Comparison of ENCODE assay signal across 1 cellular context in the genomic region with DNA sequence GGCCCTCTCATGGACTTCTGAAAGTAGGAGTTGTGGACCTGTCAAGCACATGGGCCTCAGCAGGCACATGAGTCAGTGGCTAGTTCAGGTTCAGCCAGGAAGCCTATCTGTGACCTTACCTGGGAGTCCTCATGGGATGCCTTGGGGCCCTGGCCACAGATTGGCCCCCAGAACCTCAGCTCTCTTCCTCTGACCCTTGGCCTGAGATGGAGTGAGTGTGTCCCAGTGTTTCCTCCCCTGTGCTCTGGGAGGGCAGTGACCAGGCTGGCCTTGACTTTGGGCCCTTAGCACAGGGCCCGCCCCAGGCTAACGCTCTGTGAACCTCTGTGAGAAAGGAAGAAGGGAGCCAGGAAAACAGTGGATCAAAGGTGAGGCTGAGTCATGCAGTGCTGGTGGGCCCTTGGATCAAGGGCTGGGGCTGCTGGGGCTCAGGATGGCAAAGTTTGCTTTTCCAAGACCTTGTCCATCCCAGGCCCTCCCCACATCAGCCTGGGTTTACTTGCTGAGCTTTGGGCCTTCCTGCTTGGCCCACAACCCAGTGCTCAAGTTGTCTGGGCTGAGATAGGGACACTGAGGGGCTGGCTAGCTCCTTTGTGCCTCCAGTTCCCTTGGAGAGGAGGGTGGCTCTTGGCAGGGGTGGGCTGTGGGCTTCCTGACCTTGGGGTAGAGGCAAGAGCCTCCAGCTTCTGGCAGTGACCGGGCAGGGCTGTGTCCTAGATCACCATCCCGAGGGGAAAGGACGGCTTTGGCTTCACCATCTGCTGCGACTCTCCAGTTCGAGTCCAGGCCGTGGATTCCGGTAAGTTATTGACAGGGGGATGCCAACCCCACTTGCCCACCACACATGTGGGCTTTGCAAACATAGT.
A peak's percentile ranks its signal among the peaks of the same experiment; 100 is the strongest.
TF ChIP-seq lines count a peak whose summit lies in the region.

No MANE protein-coding gene starts in this region.

TF ChIP-seq in HepG2, 621 proteins besides CTCF, POLR2A, EP300 and RAD21 (continued from another document and continues in another):
- TF ChIP-seq, protein P1, sequence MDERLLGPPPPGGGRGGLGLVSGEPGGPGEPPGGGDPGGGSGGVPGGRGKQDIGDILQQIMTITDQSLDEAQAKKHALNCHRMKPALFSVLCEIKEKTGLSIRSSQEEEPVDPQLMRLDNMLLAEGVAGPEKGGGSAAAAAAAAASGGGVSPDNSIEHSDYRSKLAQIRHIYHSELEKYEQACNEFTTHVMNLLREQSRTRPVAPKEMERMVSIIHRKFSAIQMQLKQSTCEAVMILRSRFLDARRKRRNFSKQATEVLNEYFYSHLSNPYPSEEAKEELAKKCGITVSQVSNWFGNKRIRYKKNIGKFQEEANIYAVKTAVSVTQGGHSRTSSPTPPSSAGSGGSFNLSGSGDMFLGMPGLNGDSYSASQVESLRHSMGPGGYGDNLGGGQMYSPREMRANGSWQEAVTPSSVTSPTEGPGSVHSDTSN (CRISPR knock-in tag; IDR thresholded peaks at IDR 0.05) = no peak
- peak; percentile 92 for TF ChIP-seq ZMAT3 (CRISPR knock-in tag; conservative IDR thresholded peaks at IDR 0.05)
- TF ChIP-seq ZBTB38 (CRISPR knock-in tag; IDR thresholded peaks at IDR 0.05) = peak; percentile 80; the same call in 1 of the 2 replicates
- TF ChIP-seq, protein P2, sequence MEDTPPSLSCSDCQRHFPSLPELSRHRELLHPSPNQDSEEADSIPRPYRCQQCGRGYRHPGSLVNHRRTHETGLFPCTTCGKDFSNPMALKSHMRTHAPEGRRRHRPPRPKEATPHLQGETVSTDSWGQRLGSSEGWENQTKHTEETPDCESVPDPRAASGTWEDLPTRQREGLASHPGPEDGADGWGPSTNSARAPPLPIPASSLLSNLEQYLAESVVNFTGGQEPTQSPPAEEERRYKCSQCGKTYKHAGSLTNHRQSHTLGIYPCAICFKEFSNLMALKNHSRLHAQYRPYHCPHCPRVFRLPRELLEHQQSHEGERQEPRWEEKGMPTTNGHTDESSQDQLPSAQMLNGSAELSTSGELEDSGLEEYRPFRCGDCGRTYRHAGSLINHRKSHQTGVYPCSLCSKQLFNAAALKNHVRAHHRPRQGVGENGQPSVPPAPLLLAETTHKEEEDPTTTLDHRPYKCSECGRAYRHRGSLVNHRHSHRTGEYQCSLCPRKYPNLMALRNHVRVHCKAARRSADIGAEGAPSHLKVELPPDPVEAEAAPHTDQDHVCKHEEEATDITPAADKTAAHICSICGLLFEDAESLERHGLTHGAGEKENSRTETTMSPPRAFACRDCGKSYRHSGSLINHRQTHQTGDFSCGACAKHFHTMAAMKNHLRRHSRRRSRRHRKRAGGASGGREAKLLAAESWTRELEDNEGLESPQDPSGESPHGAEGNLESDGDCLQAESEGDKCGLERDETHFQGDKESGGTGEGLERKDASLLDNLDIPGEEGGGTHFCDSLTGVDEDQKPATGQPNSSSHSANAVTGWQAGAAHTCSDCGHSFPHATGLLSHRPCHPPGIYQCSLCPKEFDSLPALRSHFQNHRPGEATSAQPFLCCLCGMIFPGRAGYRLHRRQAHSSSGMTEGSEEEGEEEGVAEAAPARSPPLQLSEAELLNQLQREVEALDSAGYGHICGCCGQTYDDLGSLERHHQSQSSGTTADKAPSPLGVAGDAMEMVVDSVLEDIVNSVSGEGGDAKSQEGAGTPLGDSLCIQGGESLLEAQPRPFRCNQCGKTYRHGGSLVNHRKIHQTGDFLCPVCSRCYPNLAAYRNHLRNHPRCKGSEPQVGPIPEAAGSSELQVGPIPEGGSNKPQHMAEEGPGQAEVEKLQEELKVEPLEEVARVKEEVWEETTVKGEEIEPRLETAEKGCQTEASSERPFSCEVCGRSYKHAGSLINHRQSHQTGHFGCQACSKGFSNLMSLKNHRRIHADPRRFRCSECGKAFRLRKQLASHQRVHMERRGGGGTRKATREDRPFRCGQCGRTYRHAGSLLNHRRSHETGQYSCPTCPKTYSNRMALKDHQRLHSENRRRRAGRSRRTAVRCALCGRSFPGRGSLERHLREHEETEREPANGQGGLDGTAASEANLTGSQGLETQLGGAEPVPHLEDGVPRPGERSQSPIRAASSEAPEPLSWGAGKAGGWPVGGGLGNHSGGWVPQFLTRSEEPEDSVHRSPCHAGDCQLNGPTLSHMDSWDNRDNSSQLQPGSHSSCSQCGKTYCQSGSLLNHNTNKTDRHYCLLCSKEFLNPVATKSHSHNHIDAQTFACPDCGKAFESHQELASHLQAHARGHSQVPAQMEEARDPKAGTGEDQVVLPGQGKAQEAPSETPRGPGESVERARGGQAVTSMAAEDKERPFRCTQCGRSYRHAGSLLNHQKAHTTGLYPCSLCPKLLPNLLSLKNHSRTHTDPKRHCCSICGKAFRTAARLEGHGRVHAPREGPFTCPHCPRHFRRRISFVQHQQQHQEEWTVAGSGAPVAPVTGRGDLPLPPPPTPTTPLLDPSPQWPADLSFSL (CRISPR knock-in tag; IDR thresholded peaks at IDR 0.05) = no peak
- TF ChIP-seq, protein P3, sequence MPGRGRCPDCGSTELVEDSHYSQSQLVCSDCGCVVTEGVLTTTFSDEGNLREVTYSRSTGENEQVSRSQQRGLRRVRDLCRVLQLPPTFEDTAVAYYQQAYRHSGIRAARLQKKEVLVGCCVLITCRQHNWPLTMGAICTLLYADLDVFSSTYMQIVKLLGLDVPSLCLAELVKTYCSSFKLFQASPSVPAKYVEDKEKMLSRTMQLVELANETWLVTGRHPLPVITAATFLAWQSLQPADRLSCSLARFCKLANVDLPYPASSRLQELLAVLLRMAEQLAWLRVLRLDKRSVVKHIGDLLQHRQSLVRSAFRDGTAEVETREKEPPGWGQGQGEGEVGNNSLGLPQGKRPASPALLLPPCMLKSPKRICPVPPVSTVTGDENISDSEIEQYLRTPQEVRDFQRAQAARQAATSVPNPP (CRISPR knock-in tag; IDR thresholded peaks at IDR 0.05) = peak; percentile 51; the same call in 1 of the 2 replicates
- peak; percentile 85 for TF ChIP-seq U2AF1 (optimal IDR thresholded peaks at IDR 0.05; ENCODE audit: low read depth, low read length)
- TF ChIP-seq ATF7 (IDR thresholded peaks at IDR 0.05) = no peak
- TF ChIP-seq ATF7 (CRISPR knock-in tag; IDR thresholded peaks at IDR 0.05) = peak; percentile 93
- TF ChIP-seq RFX5 (IDR thresholded peaks at IDR 0.05; ENCODE audit: low read depth, low read length) = no peak
- no peak for TF ChIP-seq ATRX (CRISPR knock-in tag; IDR thresholded peaks at IDR 0.05; ENCODE audit: borderline replicate concordance)
- TF ChIP-seq, protein P4, sequence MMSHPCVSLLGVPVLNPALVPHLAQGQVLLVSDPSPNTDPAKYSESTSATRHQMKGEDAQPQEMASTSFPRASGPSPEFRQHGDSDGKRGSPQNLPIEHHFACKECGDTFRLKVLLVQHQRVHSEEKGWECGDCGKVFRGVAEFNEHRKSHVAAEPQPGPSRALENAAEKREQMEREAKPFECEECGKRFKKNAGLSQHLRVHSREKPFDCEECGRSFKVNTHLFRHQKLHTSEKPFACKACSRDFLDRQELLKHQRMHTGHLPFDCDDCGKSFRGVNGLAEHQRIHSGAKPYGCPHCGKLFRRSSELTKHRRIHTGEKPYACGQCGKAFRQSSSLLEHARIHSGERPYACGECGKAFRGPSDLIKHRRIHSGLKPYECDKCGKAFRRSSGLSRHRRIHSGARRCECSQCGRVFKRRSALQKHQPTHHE (CRISPR knock-in tag; IDR thresholded peaks at IDR 0.05; ENCODE audit: borderline replicate concordance) = no peak; the same call in 1 of the 2 replicates
- TF ChIP-seq, protein P5, sequence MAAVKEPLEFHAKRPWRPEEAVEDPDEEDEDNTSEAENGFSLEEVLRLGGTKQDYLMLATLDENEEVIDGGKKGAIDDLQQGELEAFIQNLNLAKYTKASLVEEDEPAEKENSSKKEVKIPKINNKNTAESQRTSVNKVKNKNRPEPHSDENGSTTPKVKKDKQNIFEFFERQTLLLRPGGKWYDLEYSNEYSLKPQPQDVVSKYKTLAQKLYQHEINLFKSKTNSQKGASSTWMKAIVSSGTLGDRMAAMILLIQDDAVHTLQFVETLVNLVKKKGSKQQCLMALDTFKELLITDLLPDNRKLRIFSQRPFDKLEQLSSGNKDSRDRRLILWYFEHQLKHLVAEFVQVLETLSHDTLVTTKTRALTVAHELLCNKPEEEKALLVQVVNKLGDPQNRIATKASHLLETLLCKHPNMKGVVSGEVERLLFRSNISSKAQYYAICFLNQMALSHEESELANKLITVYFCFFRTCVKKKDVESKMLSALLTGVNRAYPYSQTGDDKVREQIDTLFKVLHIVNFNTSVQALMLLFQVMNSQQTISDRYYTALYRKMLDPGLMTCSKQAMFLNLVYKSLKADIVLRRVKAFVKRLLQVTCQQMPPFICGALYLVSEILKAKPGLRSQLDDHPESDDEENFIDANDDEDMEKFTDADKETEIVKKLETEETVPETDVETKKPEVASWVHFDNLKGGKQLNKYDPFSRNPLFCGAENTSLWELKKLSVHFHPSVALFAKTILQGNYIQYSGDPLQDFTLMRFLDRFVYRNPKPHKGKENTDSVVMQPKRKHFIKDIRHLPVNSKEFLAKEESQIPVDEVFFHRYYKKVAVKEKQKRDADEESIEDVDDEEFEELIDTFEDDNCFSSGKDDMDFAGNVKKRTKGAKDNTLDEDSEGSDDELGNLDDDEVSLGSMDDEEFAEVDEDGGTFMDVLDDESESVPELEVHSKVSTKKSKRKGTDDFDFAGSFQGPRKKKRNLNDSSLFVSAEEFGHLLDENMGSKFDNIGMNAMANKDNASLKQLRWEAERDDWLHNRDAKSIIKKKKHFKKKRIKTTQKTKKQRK (IDR thresholded peaks at IDR 0.05; ENCODE audit: low read length) = no peak
- TF ChIP-seq RFX1 (IDR thresholded peaks at IDR 0.05) = no peak
- no peak for TF ChIP-seq REXO4 (CRISPR knock-in tag; IDR thresholded peaks at IDR 0.05; ENCODE audit: borderline replicate concordance)
- peak; percentile 96 for TF ChIP-seq NCOA2 (CRISPR knock-in tag; IDR thresholded peaks at IDR 0.05)
- TF ChIP-seq ZFX (CRISPR knock-in tag; IDR thresholded peaks at IDR 0.05; ENCODE audit: low read depth) = peak; percentile 91
- TF ChIP-seq, protein P6, sequence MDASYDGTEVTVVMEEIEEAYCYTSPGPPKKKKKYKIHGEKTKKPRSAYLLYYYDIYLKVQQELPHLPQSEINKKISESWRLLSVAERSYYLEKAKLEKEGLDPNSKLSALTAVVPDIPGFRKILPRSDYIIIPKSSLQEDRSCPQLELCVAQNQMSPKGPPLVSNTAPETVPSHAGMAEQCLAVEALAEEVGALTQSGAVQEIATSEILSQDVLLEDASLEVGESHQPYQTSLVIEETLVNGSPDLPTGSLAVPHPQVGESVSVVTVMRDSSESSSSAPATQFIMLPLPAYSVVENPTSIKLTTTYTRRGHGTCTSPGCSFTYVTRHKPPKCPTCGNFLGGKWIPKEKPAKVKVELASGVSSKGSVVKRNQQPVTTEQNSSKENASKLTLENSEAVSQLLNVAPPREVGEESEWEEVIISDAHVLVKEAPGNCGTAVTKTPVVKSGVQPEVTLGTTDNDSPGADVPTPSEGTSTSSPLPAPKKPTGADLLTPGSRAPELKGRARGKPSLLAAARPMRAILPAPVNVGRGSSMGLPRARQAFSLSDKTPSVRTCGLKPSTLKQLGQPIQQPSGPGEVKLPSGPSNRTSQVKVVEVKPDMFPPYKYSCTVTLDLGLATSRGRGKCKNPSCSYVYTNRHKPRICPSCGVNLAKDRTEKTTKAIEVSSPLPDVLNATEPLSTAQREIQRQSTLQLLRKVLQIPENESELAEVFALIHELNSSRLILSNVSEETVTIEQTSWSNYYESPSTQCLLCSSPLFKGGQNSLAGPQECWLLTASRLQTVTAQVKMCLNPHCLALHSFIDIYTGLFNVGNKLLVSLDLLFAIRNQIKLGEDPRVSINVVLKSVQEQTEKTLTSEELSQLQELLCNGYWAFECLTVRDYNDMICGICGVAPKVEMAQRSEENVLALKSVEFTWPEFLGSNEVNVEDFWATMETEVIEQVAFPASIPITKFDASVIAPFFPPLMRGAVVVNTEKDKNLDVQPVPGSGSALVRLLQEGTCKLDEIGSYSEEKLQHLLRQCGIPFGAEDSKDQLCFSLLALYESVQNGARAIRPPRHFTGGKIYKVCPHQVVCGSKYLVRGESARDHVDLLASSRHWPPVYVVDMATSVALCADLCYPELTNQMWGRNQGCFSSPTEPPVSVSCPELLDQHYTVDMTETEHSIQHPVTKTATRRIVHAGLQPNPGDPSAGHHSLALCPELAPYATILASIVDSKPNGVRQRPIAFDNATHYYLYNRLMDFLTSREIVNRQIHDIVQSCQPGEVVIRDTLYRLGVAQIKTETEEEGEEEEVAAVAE (CRISPR knock-in tag; IDR thresholded peaks at IDR 0.05; ENCODE audit: borderline replicate concordance) = 0 out of 2 replicates have a peak, but pooled peaks have one; percentile 52
- TF ChIP-seq ZNF205 (CRISPR knock-in tag; IDR thresholded peaks at IDR 0.05) = peak; percentile 87
- TF ChIP-seq, protein P7, sequence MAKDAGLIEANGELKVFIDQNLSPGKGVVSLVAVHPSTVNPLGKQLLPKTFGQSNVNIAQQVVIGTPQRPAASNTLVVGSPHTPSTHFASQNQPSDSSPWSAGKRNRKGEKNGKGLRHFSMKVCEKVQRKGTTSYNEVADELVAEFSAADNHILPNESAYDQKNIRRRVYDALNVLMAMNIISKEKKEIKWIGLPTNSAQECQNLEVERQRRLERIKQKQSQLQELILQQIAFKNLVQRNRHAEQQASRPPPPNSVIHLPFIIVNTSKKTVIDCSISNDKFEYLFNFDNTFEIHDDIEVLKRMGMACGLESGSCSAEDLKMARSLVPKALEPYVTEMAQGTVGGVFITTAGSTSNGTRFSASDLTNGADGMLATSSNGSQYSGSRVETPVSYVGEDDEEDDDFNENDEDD (CRISPR knock-in tag; IDR thresholded peaks at IDR 0.05; ENCODE audit: borderline replicate concordance) = 0 out of 2 replicates have a peak, but pooled peaks have one; percentile 47
- peak; percentile 97 for TF ChIP-seq ESRRA (CRISPR knock-in tag; IDR thresholded peaks at IDR 0.05; ENCODE audit: low read depth)
- TF ChIP-seq ZNF644 (CRISPR knock-in tag; IDR thresholded peaks at IDR 0.05; ENCODE audit: low read depth) = peak; percentile 76
- TF ChIP-seq SP140L (CRISPR knock-in tag; IDR thresholded peaks at IDR 0.05; ENCODE audit: borderline replicate concordance) = no peak
- TF ChIP-seq, protein P8, sequence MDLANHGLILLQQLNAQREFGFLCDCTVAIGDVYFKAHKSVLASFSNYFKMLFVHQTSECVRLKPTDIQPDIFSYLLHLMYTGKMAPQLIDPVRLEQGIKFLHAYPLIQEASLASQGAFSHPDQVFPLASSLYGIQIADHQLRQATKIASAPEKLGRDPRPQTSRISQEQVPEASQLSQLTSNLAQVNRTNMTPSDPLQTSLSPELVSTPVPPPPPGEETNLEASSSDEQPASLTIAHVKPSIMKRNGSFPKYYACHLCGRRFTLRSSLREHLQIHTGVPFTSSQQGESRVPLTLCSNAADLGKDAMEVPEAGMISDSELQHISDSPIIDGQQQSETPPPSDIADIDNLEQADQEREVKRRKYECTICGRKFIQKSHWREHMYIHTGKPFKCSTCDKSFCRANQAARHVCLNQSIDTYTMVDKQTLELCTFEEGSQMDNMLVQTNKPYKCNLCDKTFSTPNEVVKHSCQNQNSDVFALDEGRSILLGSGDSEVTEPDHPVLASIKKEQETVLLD (CRISPR knock-in tag; IDR thresholded peaks at IDR 0.05; ENCODE audit: low read depth) = no peak
